1 cellular context compared by ENCODE assay signal in genomic region chr2:215171151-215171550, GRCh38.
TF ChIP-seq lines count a peak whose summit lies in the region.

No MANE protein-coding gene starts in this region.

TF ChIP-seq in GM23338, 12 proteins besides CTCF, POLR2A, EP300 and RAD21 (continued from another document):
- TF ChIP-seq EZH2 (IDR thresholded peaks at IDR 0.05; ENCODE audit: low read depth, unreplicated experiment): no peak
- TF ChIP-seq STAT1 (IDR thresholded peaks at IDR 0.05; ENCODE audit: unreplicated experiment): no peak
- TF ChIP-seq JUNB (IDR thresholded peaks at IDR 0.05; ENCODE audit: unreplicated experiment): no peak
- no peak for TF ChIP-seq REST (IDR thresholded peaks at IDR 0.05; ENCODE audit: unreplicated experiment)
- TF ChIP-seq ETS1 (IDR thresholded peaks at IDR 0.05): no peak
